25 cellular contexts compared by ENCODE assay signal in the genomic region with DNA sequence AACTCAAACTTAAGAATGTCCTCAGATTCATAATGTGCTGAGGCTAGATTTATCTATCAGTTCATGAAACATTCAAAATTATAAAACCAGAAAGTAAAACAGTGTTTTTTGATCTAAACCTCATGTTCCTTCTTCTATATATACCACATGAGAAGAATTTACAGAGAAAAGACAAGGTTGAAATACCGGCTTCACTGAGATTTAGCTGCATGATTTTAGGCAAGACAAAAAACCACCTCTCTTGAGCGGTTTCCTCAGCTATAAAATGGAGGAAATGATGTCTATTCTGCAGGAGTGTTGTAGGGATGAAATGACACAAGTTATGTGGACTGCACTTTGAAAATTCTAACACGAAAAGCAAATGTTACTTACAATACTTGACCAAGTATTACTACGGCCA.
"Had no signal": no experiment of that assay in that cellular context is flagged by ENCODE, and none has a peak within 500 bp of the region (broad histone marks: within the 10 kb centered on the region; RNA-seq: fewer than 3 reads in every experiment).

No MANE protein-coding gene starts in this region.

- H3K4me2 ChIP-seq: neural progenitor cell had no signal

- H3K9ac ChIP-seq: neural progenitor cell, parathyroid adenoma had no signal

- DNase-seq: occipital lobe; ovary; posterior cingulate gyrus; psoas muscle; right cardiac atrium; right lobe of liver; sigmoid colon; small intestine; stimulated activated CD4-positive, alpha-beta T cell treated with anti-CD3 and anti-CD28 coated beads, Interleukin-15, amount 100 ng/mL, for 24 hours; stimulated activated CD4-positive, alpha-beta T cell treated with anti-CD3 and anti-CD28 coated beads, Interleukin-2, amount 100 ng/mL, for 24 hours; stimulated activated CD4-positive, alpha-beta T cell treated with anti-CD3 and anti-CD28 coated beads, Interleukin-2, amount 100 ng/mL, for 48 hours; stimulated activated CD4-positive, alpha-beta T cell treated with anti-CD3 and anti-CD28 coated beads, Interleukin-4, amount 100 ng/mL, for 24 hours; stimulated activated naive B cell treated with anti-CD40 and anti-IgM and Interleukin-4, amounts not matched to agents 10 μg/mL and 1 μg/mL and 100 μg/mL, for 72 hours; stimulated activated naive CD4-positive, alpha-beta T cell treated with Interleukin-2 at 50 U/mL for 16 hours; stomach; trophoblast cell; upper lobe of left lung had no signal

- H3K27ac ChIP-seq: neural progenitor cell, ovary, parathyroid adenoma, psoas muscle, right lobe of liver, sigmoid colon, stomach, thoracic aorta, thyroid gland, tibial nerve, upper lobe of left lung, vagina had no signal

- H3K4me3 ChIP-seq: neural progenitor cell, ovary, psoas muscle, right lobe of liver, sigmoid colon, stomach, thoracic aorta, thyroid gland, tibial nerve, upper lobe of left lung, vagina had no signal

- H3K79me2 ChIP-seq: parathyroid adenoma had no signal

- H3K27me3 ChIP-seq: neural progenitor cell, ovary, right lobe of liver, thyroid gland, tibial nerve, upper lobe of left lung, vagina had no signal

- H3K4me1 ChIP-seq: parathyroid adenoma, psoas muscle, right lobe of liver, sigmoid colon, stomach, thyroid gland, tibial nerve, upper lobe of left lung, vagina had no signal

- FAIRE-seq: small intestine, urothelium cell line had no signal

- H3K9me3 ChIP-seq: ovary, psoas muscle, right lobe of liver, stomach, thoracic aorta, thyroid gland, tibial nerve, upper lobe of left lung, vagina had no signal

- H3K36me3 ChIP-seq: neural progenitor cell, ovary, right lobe of liver, sigmoid colon, stomach, thoracic aorta, thyroid gland, tibial nerve, upper lobe of left lung, vagina had no signal

- H2AFZ ChIP-seq: neural progenitor cell, parathyroid adenoma had no signal

- ATAC-seq: psoas muscle; right cardiac atrium; right lobe of liver; stimulated activated effector memory CD8-positive, alpha-beta T cell treated with anti-CD3 and anti-CD28 coated beads, Interleukin-12 subunit alpha, Interleukin-12 subunit beta, amount 100 ng/mL, for 72 hours; stimulated activated naive B cell treated with anti-CD40 and anti-IgM and Interleukin-4, amounts not matched to agents 10 μg/mL and 1 μg/mL and 100 μg/mL, for 72 hours had no signal
